17 cellular contexts compared by ENCODE assay signal in genomic region chr1:156195853-156196252, GRCh38. TPM values are rescaled to one million over a fixed set of nuclear protein-coding genes. Genes with fewer than 3 reads are reported as not detected.
DNase-seq lines count a peak whose midpoint lies in the region; ATAC-seq and TF ChIP-seq lines count a peak whose summit lies in the region.
"Had no signal": no experiment of that assay in that cellular context is flagged by ENCODE, and none has a peak within 500 bp of the region (broad histone marks: within the 10 kb centered on the region; RNA-seq: fewer than 3 reads in every experiment).

No MANE protein-coding gene starts in this region.

- no peak overlapping the region; the same call in 1 of the 2 replicates for H3K9ac ChIP-seq in OCI-LY1 (ENCODE audit: low read length)

- no peak for TF ChIP-seq POLR2A in esophagus squamous epithelium (IDR thresholded peaks at IDR 0.05)

- DNase-seq in activated T-cell treated with anti-CD3 and anti-CD28 coated beads, Interleukin-2, amount 50 U/mL, for 72 hours: no peak
- no peak for DNase-seq in activated T-cell treated with anti-CD3 and anti-CD28 coated beads, Interleukin-2, amount 50 U/mL, for 1 hour
- DNase-seq in hepatocyte (ENCODE audit: low spot score): no peak
- no peak for DNase-seq in progenitor cell of endocrine pancreas (ENCODE audit: low spot score, unreplicated experiment)
- no peak for DNase-seq in NK-92 treated with Interleukin-12 subunit alpha and Interleukin-12 subunit beta, amount 100 ng/mL, for 24 hours (lab: John Stamatoyannopoulos, UW)
- DNase-seq in stimulated activated CD4-positive, alpha-beta T cell treated with anti-CD3 and anti-CD28 coated beads, Interleukin-12 subunit alpha, Interleukin-12 subunit beta, amount 100 ng/mL, for 4 hours: no peak
- no peak for DNase-seq in esophagus squamous epithelium (lab: John Stamatoyannopoulos, UW)
- DNase-seq: DMS53; effector CD4-positive, alpha-beta T cell; mesenchymal stem cell; NCI-H2107; spleen; substantia nigra had no signal

- peak overlapping the region in 1 of 2 donors; percentile 93 for H3K4me3 Mint-ChIP-seq in activated T-cell treated with anti-CD3 and anti-CD28 coated beads, Interleukin-2, amount 50 U/mL, for 72 hours
- peak overlapping the region; percentile 97 for H3K4me3 Mint-ChIP-seq in progenitor cell of endocrine pancreas (ENCODE audit: low read depth)

- no peaks in the 10 kb centered on the region for H3K27me3 Mint-ChIP-seq in activated T-cell treated with anti-CD3 and anti-CD28 coated beads, Interleukin-2, amount 50 U/mL, for 72 hours (ENCODE audit: low read depth)
- no peaks in the 10 kb centered on the region for H3K27me3 Mint-ChIP-seq in progenitor cell of endocrine pancreas

- ATAC-seq in activated T-cell treated with anti-CD3 and anti-CD28 coated beads, Interleukin-2, amount 50 U/mL, for 72 hours (replicated peaks in 1 of 2): no peak

- H3K79me2 ChIP-seq in OCI-LY1 (ENCODE audit: insufficient read depth, low read length): peaks cover 30% of the 10 kb centered on the region
- H3K79me2 ChIP-seq in hepatocyte: peaks cover 61% of the 10 kb centered on the region

- peaks cover 26 to 46% of the 10 kb centered on the region in 2 donors for H3K36me3 Mint-ChIP-seq in activated T-cell treated with anti-CD3 and anti-CD28 coated beads, Interleukin-2, amount 50 U/mL, for 72 hours (ENCODE audit: insufficient read depth in 2 of 2)
- peaks cover 6% of the 10 kb centered on the region for H3K36me3 Mint-ChIP-seq in progenitor cell of endocrine pancreas (ENCODE audit: insufficient read depth)

- H3K36me3 ChIP-seq in OCI-LY1 (ENCODE audit: insufficient read depth, low read length): peaks cover 41% of the 10 kb centered on the region
- H3K36me3 ChIP-seq in hepatocyte (replicated peaks; ENCODE audit: insufficient read depth, low read depth): no peaks in the 10 kb centered on the region
- peaks cover 0 to 34% (median 0%) of the 10 kb centered on the region in 3 donors for H3K36me3 ChIP-seq in esophagus squamous epithelium

- peak overlapping the region; percentile 66 for H3K27ac Mint-ChIP-seq in activated T-cell treated with anti-CD3 and anti-CD28 coated beads, Interleukin-2, amount 50 U/mL, for 72 hours
- H3K27ac Mint-ChIP-seq in progenitor cell of endocrine pancreas: no peak overlapping the region

- no peaks in the 10 kb centered on the region for H3F3A ChIP-seq in OCI-LY1 (ENCODE audit: insufficient read depth, low read length)

- intact Hi-C loops in esophagus squamous epithelium (cut with DNase I): no loop called here

- H3K9me2 ChIP-seq in OCI-LY1 (ENCODE audit: low read depth, low read length) (no peaks in the 10 kb centered on the region), hepatocyte (replicated peaks; ENCODE audit: insufficient read depth) (no peaks in the 10 kb centered on the region)

- H3K4me2 ChIP-seq in OCI-LY1 (ENCODE audit: low read length): peak overlapping the region; percentile 31
- H3K4me2 ChIP-seq in hepatocyte: peak overlapping the region; percentile 77

- H2AFZ ChIP-seq in OCI-LY1 (ENCODE audit: low read length) (no peak overlapping the region), hepatocyte (no peak overlapping the region)

- H3K27me3 ChIP-seq in OCI-LY1 (ENCODE audit: insufficient read depth, low read length) (no peaks in the 10 kb centered on the region), hepatocyte (no peaks in the 10 kb centered on the region), esophagus squamous epithelium (no peaks in the 10 kb centered on the region)
- H3K27me3 ChIP-seq: spleen had no signal

- no peaks in the 10 kb centered on the region for H3K9me3 Mint-ChIP-seq in activated T-cell treated with anti-CD3 and anti-CD28 coated beads, Interleukin-2, amount 50 U/mL, for 72 hours
- no peaks in the 10 kb centered on the region for H3K9me3 Mint-ChIP-seq in progenitor cell of endocrine pancreas (ENCODE audit: low read depth)

- 77% methylated on average over 4 of the region's 4 CpGs for WGBS in hepatocyte (ENCODE audit: low lambda C conversion rate, missing lambda C conversion rate)
- WGBS in esophagus squamous epithelium, 2 donors: 69 to 78% methylated on average over 4 of the region's 4 CpGs

- no peak overlapping the region for H3K27ac ChIP-seq in OCI-LY1 (ENCODE audit: low read depth, low read length, poor library complexity, severe bottlenecking)
- no peak overlapping the region for H3K27ac ChIP-seq in hepatocyte
- H3K27ac ChIP-seq in esophagus squamous epithelium: no peak overlapping the region

- no peaks in the 10 kb centered on the region for H3K4me1 Mint-ChIP-seq in activated T-cell treated with anti-CD3 and anti-CD28 coated beads, Interleukin-2, amount 50 U/mL, for 72 hours (ENCODE audit: low read depth)
- H3K4me1 Mint-ChIP-seq in progenitor cell of endocrine pancreas (ENCODE audit: low read depth): peaks cover 10% of the 10 kb centered on the region

- H3K4me3 ChIP-seq in OCI-LY1 (ENCODE audit: low read depth, low read length, poor library complexity, severe bottlenecking) (peak overlapping the region; percentile 28), hepatocyte (no peak overlapping the region), esophagus squamous epithelium (no peak overlapping the region)

- H3K9me3 ChIP-seq in OCI-LY1 (ENCODE audit: low read length) (0 out of 2 replicates have a peak, but pooled peaks cover 4% of the 10 kb centered on the region), hepatocyte (ENCODE audit: low read depth) (no peaks in the 10 kb centered on the region), esophagus squamous epithelium (no peaks in the 10 kb centered on the region)
- H3K9me3 ChIP-seq: spleen had no signal

- no peak for TF ChIP-seq CTCF in OCI-LY1 (IDR thresholded peaks at IDR 0.05; ENCODE audit: low read length)
- no peak for TF ChIP-seq CTCF in hepatocyte (IDR thresholded peaks at IDR 0.05; ENCODE audit: poor library complexity)
- TF ChIP-seq CTCF in progenitor cell of endocrine pancreas (IDR thresholded peaks at IDR 0.05; ENCODE audit: unreplicated experiment): no peak
- TF ChIP-seq CTCF in esophagus squamous epithelium (IDR thresholded peaks at IDR 0.05): no peak

- H4K20me1 ChIP-seq in OCI-LY1 (ENCODE audit: insufficient read depth, low read length): no peaks in the 10 kb centered on the region
- H4K20me1 ChIP-seq in hepatocyte (ENCODE audit: insufficient read depth, poor library complexity, severe bottlenecking): no peaks in the 10 kb centered on the region

- H3K4me1 ChIP-seq in OCI-LY1 (ENCODE audit: insufficient read depth, low read length, severe bottlenecking) (peaks cover 36% of the 10 kb centered on the region), hepatocyte (ENCODE audit: insufficient read depth) (peaks cover 10% of the 10 kb centered on the region), esophagus squamous epithelium (peaks cover 11 to 47% (median 13%) of the 10 kb centered on the region in 3 donors)

RNA-seq across cellular contexts. Expression of gene SLC25A44, which starts 1.9 kb away (rescaled TPM):
- 10 to 100 TPM; 52.3 to 71.0 TPM for total RNA-seq in activated T-cell treated with anti-CD3 and anti-CD28 coated beads, Interleukin-2, amount 50 U/mL, for 72 hours
- total RNA-seq in hepatocyte: 16.9 TPM in 2 replicates
- 18.1 and 19.3 TPM in 2 replicates for polyA plus RNA-seq in hepatocyte
- total RNA-seq in progenitor cell of endocrine pancreas: 14.3 and 20.4 TPM in 2 replicates
- 10 to 100 TPM; 10.5 to 17.7 (median 15.7) TPM for total RNA-seq in esophagus squamous epithelium

RNA-seq across cellular contexts. Expression of gene PMF1, which starts 17.0 kb away (rescaled TPM):
- 100 to 1,000 TPM; 122 to 127 TPM for total RNA-seq in activated T-cell treated with anti-CD3 and anti-CD28 coated beads, Interleukin-2, amount 50 U/mL, for 72 hours
- total RNA-seq in hepatocyte: 60.7 and 81.4 TPM in 2 replicates
- 77.1 and 96.9 TPM in 2 replicates for polyA plus RNA-seq in hepatocyte
- 77.7 and 80.9 TPM in 2 replicates for total RNA-seq in progenitor cell of endocrine pancreas
- 10 to 100 TPM; 40.8 to 64.9 (median 53.5) TPM for total RNA-seq in esophagus squamous epithelium

RNA-seq across cellular contexts. Expression of gene SEMA4A, which starts 42.5 kb away (rescaled TPM):
- total RNA-seq in activated T-cell treated with anti-CD3 and anti-CD28 coated beads, Interleukin-2, amount 50 U/mL, for 72 hours: 10 to 100 TPM; 63.7 to 80.3 TPM
- total RNA-seq in hepatocyte (1.4 and 2.1 TPM in 2 replicates), progenitor cell of endocrine pancreas (2.1 and 3.7 TPM in 2 replicates), esophagus squamous epithelium (10 to 100 TPM; 21.4 to 36.6 (median 23.1) TPM)
- polyA plus RNA-seq in hepatocyte: 1.3 and 2.6 TPM in 2 replicates

RNA-seq across cellular contexts. Expression of gene BGLAP, which starts 46.1 kb away (rescaled TPM):
- 1 to 10 TPM; 6.8 to 7.4 TPM for total RNA-seq in activated T-cell treated with anti-CD3 and anti-CD28 coated beads, Interleukin-2, amount 50 U/mL, for 72 hours
- 0.17 and 0.60 TPM in 2 replicates for total RNA-seq in hepatocyte
- 0.64 and 3.3 TPM in 2 replicates for polyA plus RNA-seq in hepatocyte
- total RNA-seq in progenitor cell of endocrine pancreas: 4.8 and 5.8 TPM in 2 replicates
- 1 to 10 TPM in 1 of 4 donors, under 1 TPM in 2, not detected in 1; 0.38 to 1.7 (median 0.40) TPM for total RNA-seq in esophagus squamous epithelium
- total RNA-seq: bronchial epithelial cell, fibroblast of villous mesenchyme, M059J had no signal

RNA-seq across cellular contexts. Expression of gene PAQR6, which starts 52.0 kb away (rescaled TPM):
- 10 to 100 TPM in 1 of 2 donors, 1 to 10 TPM in 1; 9.6 to 10.4 TPM for total RNA-seq in activated T-cell treated with anti-CD3 and anti-CD28 coated beads, Interleukin-2, amount 50 U/mL, for 72 hours
- total RNA-seq in hepatocyte (3.3 and 4.5 TPM in 2 replicates), progenitor cell of endocrine pancreas (21.5 and 22.3 TPM in 2 replicates), esophagus squamous epithelium (1 to 10 TPM in 2 of 4 donors, under 1 TPM in 2; 0.88 to 3.4 (median 2.0) TPM)
- 12.0 and 14.8 TPM in 2 replicates for polyA plus RNA-seq in hepatocyte
